Comparison of ENCODE assay signal across 8 cellular contexts in the genomic region with DNA sequence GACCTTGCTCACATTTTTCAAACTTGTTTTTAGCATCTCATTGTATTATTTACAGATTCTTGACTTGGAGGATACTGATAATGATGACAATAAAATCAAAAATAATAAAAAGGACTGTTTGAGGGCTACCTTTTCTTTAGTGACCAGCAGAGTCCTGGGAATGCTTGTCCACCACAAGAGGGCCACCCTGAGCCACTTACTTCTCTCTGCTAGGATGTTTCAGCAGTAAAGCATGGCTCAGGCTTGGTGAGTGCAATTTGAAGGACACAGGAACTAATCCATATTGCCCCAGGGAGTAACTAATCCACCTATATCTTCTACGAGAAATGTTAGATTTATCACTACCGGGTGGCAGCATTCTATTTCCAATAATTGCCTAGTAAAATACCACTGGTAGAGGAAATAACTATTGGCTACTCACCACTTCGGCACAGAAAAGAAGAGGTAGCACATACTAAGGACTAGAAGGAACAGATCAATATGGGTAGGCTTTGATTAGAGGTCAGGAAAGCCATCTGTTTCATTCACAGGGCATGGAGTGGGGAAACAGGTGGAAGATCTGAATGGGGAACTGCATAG. TPM values are rescaled to one million over a fixed set of nuclear protein-coding genes. Genes with fewer than 3 reads are reported as not detected.
A peak's percentile ranks its signal among the peaks of the same experiment; 100 is the strongest.
DNase-seq lines count a peak whose midpoint lies in the region; ATAC-seq, FAIRE-seq and TF ChIP-seq lines count a peak whose summit lies in the region.

No MANE protein-coding gene starts in this region.

- H3K4me3 Mint-ChIP-seq in brain: no peak overlapping the region

- peak; percentile 16 to 38 for DNase-seq in NCI-H2081 (lab: John Stamatoyannopoulos, UW)
- no peak for DNase-seq in NCI-H2081 treated with DMSO at 0.1 percent for 48 hours (lab: John Stamatoyannopoulos, UW)
- peak; percentile 47 for DNase-seq in NCI-H1048 (lab: John Stamatoyannopoulos, UW)
- DNase-seq in islet precursor cell: peak; percentile 79
- DNase-seq in stimulated activated CD4-positive, alpha-beta T cell treated with anti-CD3 and anti-CD28 coated beads, Interleukin-1b, Interleukin-23, amount 100 ng/mL, for 1 hour (ENCODE audit: low read depth in 2 of 2): peak; percentile 13 to 52

- peak; percentile 92 for ATAC-seq in HG02588 (IDR thresholded peaks at IDR 0.05; ENCODE audit: unreplicated experiment)

- H3K4me1 Mint-ChIP-seq in brain: peaks cover 34% of the 10 kb centered on the region

- no peaks in the 10 kb centered on the region for H3K27me3 Mint-ChIP-seq in brain

- H3K27ac Mint-ChIP-seq in brain: peak overlapping the region in 4 of 5 experiments; percentile 46 to 77 (median 62)

- TF ChIP-seq CTCF in brain (conservative IDR thresholded peaks at IDR 0.05): peak; percentile 86 to 88

- H3K9me3 Mint-ChIP-seq in brain: no peaks in the 10 kb centered on the region

- peaks cover 28% of the 10 kb centered on the region for H3K36me3 Mint-ChIP-seq in brain

- peak; percentile 52 for FAIRE-seq in TTC549 (lab: Jason Lieb, UNC)

RNA-seq across cellular contexts. Expression of a gene that starts 5.8 kb away (rescaled TPM):
- polyA plus RNA-seq in brain (ENCODE audit: insufficient read depth, low read depth, low replicate concordance): 24.9 TPM
